In the genomic region with DNA sequence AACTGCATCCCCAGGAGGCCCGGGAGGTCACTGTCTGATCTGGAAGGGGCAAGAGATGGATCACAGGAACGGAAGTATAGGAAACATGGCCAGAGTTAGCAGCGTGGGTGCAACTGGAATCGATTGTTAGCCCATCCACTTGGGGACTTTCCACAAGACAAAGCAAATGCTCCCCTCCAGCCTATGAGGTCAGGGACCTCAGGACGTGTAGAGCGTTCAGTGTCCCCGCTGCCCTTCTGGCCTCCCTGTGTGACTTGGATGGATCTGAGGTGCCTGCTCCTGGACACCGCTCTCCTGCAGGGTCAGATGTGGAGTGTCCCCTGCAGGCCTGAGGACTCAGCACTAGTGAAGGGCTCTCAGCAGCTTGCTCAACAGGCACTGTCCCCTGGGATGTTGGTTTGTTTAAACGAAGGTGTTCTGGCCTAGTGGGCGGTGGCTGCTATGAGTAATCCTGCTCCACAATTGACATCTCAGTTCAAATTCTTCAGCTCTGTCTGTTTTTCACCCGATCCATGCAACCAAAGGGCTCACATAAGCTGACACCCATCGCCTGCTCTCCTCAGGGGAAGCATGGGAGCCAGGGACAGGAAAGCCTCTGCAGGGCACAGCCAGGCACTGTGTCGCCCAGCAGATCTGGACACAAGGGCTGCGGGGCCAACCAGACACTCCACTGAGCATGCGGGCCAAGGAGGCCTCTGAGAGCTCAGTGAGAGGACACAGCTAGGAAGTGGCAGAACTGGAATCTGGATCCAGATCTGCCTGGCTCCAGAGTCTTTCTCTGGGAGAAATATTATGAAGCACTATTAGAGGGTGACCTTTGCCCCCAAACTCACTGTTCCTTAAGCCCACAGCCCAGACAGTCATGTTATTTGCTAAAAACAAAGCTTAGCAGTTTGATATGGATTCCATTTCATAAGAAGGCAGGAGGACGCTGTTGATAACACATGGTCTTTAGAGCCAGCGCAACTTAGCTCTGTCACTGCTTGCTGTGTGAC, we compare ENCODE assay signal across 9 cellular contexts.
DNase-seq lines count a peak whose midpoint lies in the region; ATAC-seq and TF ChIP-seq lines count a peak whose summit lies in the region.
"Had no signal": no experiment of that assay in that cellular context is flagged by ENCODE, and none has a peak within 500 bp of the region (broad histone marks: within the 10 kb centered on the region; RNA-seq: fewer than 3 reads in every experiment).

No MANE protein-coding gene starts in this region.

- H3K27ac Mint-ChIP-seq in progenitor cell of endocrine pancreas, result peak overlapping the region; percentile 4

- peaks cover 12% of the 10 kb centered on the region for H3K4me1 Mint-ChIP-seq in progenitor cell of endocrine pancreas (ENCODE audit: low read depth)

- ATAC-seq in GM18498 (IDR thresholded peaks at IDR 0.05; ENCODE audit: unreplicated experiment), result peak; percentile 84
- ATAC-seq in GM21619 (IDR thresholded peaks at IDR 0.05; ENCODE audit: unreplicated experiment), result peak; percentile 92

- no peak overlapping the region for H3K4me3 ChIP-seq in epithelial cell of esophagus (ENCODE audit: low read length)
- H3K4me3 ChIP-seq: ovary had no signal

- H3K36me3 Mint-ChIP-seq in progenitor cell of endocrine pancreas (ENCODE audit: insufficient read depth), result no peaks in the 10 kb centered on the region

- H3K27me3 Mint-ChIP-seq in progenitor cell of endocrine pancreas, result peaks cover 7% of the 10 kb centered on the region

- H3K4me3 Mint-ChIP-seq in progenitor cell of endocrine pancreas (ENCODE audit: low read depth), result no peak overlapping the region

- DNase-seq in HuH-7.5 (ENCODE audit: low spot score) (peak; percentile 48), epithelial cell of esophagus (ENCODE audit: low read depth) (peak; percentile 69), progenitor cell of endocrine pancreas (ENCODE audit: low spot score, unreplicated experiment) (no peak), SKM-1 treated with dmso at 0.1 percent for 144 hours (lab: John Stamatoyannopoulos, UW; ENCODE audit: unreplicated experiment) (no peak), NK-92 (lab: John Stamatoyannopoulos, UW; ENCODE audit: unreplicated experiment) (no peak), NCI-H146 treated with DMSO at 0.1 percent for 48 hours (lab: John Stamatoyannopoulos, UW; ENCODE audit: unreplicated experiment) (no peak)

- TF ChIP-seq CTCF in epithelial cell of esophagus (IDR thresholded peaks at IDR 0.05; ENCODE audit: insufficient read depth, low read depth, low read length, missing control alignments), result no peak
- no peak for TF ChIP-seq CTCF in progenitor cell of endocrine pancreas (IDR thresholded peaks at IDR 0.05; ENCODE audit: unreplicated experiment)

- no peaks in the 10 kb centered on the region for H3K9me3 Mint-ChIP-seq in progenitor cell of endocrine pancreas (ENCODE audit: low read depth)

Comparison
In these comparisons a context has a peak if more than half of its experiments do, and no peak if none do; other contexts are left out.
1. DNase-seq: peak in HuH-7.5 (single experiment) and epithelial cell of esophagus (single experiment); none in progenitor cell of endocrine pancreas (single experiment), SKM-1 treated with dmso at 0.1 percent for 144 hours (single experiment), NK-92 (single experiment) and NCI-H146 treated with DMSO at 0.1 percent for 48 hours (single experiment).